In genomic region chr16:30903596-30903995, GRCh38 we compare ENCODE assay signal across 8 cellular contexts. TPM values are rescaled to one million over a fixed set of nuclear protein-coding genes. Genes with fewer than 3 reads are reported as not detected.
A peak's percentile ranks its signal among the peaks of the same experiment; 100 is the strongest.
DNase-seq lines count a peak whose midpoint lies in the region; ATAC-seq, FAIRE-seq and TF ChIP-seq lines count a peak whose summit lies in the region.

No MANE protein-coding gene starts in this region.

- no peaks in the 10 kb centered on the region for H4K20me1 ChIP-seq in K562 (replicated peaks; ENCODE audit: control insufficient read depth, insufficient read depth, low read length)

- H2AFZ ChIP-seq in K562 (ENCODE audit: low read depth, low read length), result peak overlapping the region; percentile 77

- H3K79me2 ChIP-seq in K562 (ENCODE audit: control insufficient read depth, insufficient read depth, low read length), result no peaks in the 10 kb centered on the region

- H3K27ac ChIP-seq in K562 (ENCODE audit: extremely low read depth, low read depth, low read length) (peak overlapping the region; percentile 53; the same call in 2 of the 3 replicates), lung (ENCODE audit: low read depth in 1 of 2, low read length in 1 of 2) (peak overlapping the region; percentile 4 to 71)

- no peak for TF ChIP-seq EP300 in K562 (IDR thresholded peaks at IDR 0.05; ENCODE audit: low read length)

- BruUV-seq in K562 (replicated peaks; lab: Mats Ljungman, UMichigan), result no TSS peak

- H3K9me3 ChIP-seq in K562 (replicated peaks; ENCODE audit: control insufficient read depth, insufficient read depth, low read depth, low read length) (no peaks in the 10 kb centered on the region), lung (ENCODE audit: control insufficient read depth in 2 of 2, insufficient read depth in 1 of 2, low read length in 1 of 2) (no peaks in the 10 kb centered on the region)

- peak; percentile 60 for FAIRE-seq in K562 (lab: Jason Lieb, UNC)

- peak; percentile 54 for DNase-seq in AG10803 (ENCODE audit: low read depth)
- DNase-seq in M059J (ENCODE audit: low read depth), result peak; percentile 12
- peak in 3 of 4 experiments; percentile 14 to 43 (median 40) for DNase-seq in K562 (ENCODE audit: extremely low read depth in 1 of 4, low spot score in 3 of 4)
- no peak for DNase-seq in lung (ENCODE audit: low spot score)
- no peak for DNase-seq in NCI-H1105 (lab: John Stamatoyannopoulos, UW)
- DNase-seq in mucosa of gallbladder (ENCODE audit: low spot score), result no peak
- DNase-seq in stimulated activated CD4-positive, alpha-beta T cell treated with anti-CD3 and anti-CD28 coated beads, Interleukin-4, amount 100 ng/mL, for 1 hour, result no peak

- TF ChIP-seq CTCF in AG10803 (conservative IDR thresholded peaks at IDR 0.05; ENCODE audit: low read length) (no peak), K562 (IDR thresholded peaks at IDR 0.05 in 2 of 3, conservative IDR thresholded peaks at IDR 0.05 in 1 of 3; ENCODE audit: insufficient read depth in 2 of 3, low read depth in 1 of 3, low read length in 3 of 3) (no peak), lung (IDR thresholded peaks at IDR 0.05; ENCODE audit: control extremely low read depth, extremely low read depth) (no peak)

- no peak for TF ChIP-seq RAD21 in K562 (CRISPR knock-in tag; conservative IDR thresholded peaks at IDR 0.05 in 1 of 2, IDR thresholded peaks at IDR 0.05 in 1 of 2)

- no peaks in the 10 kb centered on the region for H3K36me3 ChIP-seq in K562 (ENCODE audit: control insufficient read depth, insufficient read depth, low read length)
- H3K36me3 ChIP-seq in lung (ENCODE audit: control insufficient read depth in 2 of 2, insufficient read depth in 2 of 2, low read length in 2 of 2), result no peaks in the 10 kb centered on the region

- H3K9ac ChIP-seq in K562 (ENCODE audit: insufficient read depth in 1 of 2, low read depth in 2 of 2, low read length in 2 of 2), result no peak overlapping the region

- H3K27me3 ChIP-seq in K562 (ENCODE audit: control insufficient read depth in 2 of 2, insufficient read depth in 2 of 2, low read length in 2 of 2) (no peaks in the 10 kb centered on the region), lung (ENCODE audit: control insufficient read depth, insufficient read depth) (no peaks in the 10 kb centered on the region)

- in situ Hi-C loops in K562 (cut with MboI), result loop anchor here (10.0 kb wide), 1 partner anchor 59 kb away; no protein-coding TSS in a partner anchor

- CTCF ChIA-PET in K562 (lab: Yijun Ruan, JAX; ENCODE audit: low intra/inter-chr PET ratio), result no interaction called here

- H3K9me1 ChIP-seq in K562 (ENCODE audit: control insufficient read depth, insufficient read depth, low read length), result no peaks in the 10 kb centered on the region

- no peak for ATAC-seq in K562
- ATAC-seq in lung (ENCODE audit: insufficient read depth, low FRiP score), result peak; percentile 42
- no peak for ATAC-seq in GM18858 (IDR thresholded peaks at IDR 0.05; ENCODE audit: unreplicated experiment)

- no peak overlapping the region for H3K4me2 ChIP-seq in K562 (ENCODE audit: insufficient read depth, low read length)

- WGBS in K562 (ENCODE audit: insufficient coverage, low coverage, missing lambda C conversion rate), result 90% methylated on average over 4 of the region's 4 CpGs
- WGBS in lung, 2 donors, result 16 to 47% methylated on average over 4 of the region's 4 CpGs

- intact Hi-C loops in K562 (cut with micrococcal nuclease), result no loop called here

- H3K4me1 ChIP-seq in K562 (replicated peaks in 1 of 2; ENCODE audit: control insufficient read depth in 2 of 2, insufficient read depth in 2 of 2, low read length in 2 of 2), result peaks cover 25 to 33% of the 10 kb centered on the region in 2 experiments
- H3K4me1 ChIP-seq in lung (ENCODE audit: control insufficient read depth in 2 of 2, insufficient read depth in 2 of 2, low read length in 2 of 2), result peaks cover 0 to 12% of the 10 kb centered on the region in 2 donors

- H3K4me3 ChIP-seq in AG10803 (ENCODE audit: low read length), result no peak overlapping the region
- H3K4me3 ChIP-seq in K562, result no peak overlapping the region
- H3K4me3 ChIP-seq in lung, result no peak overlapping the region

- no peak for TF ChIP-seq POLR2A in K562 (conservative IDR thresholded peaks at IDR 0.05)

- POLR2A ChIA-PET in K562 (lab: Yijun Ruan, JAX), result no interaction called here

RNA-seq across cellular contexts. Expression of gene CTF1, which starts 7.2 kb away (rescaled TPM):
- total RNA-seq in M059J (2014; rRNA removed; shearing (Covaris generic)), result 0.42 TPM in 1 of 2 replicates, not detected in the other
- 2.9 and 6.1 TPM in 2 replicates for total RNA-seq in K562 (2011; cell fraction: chromatin; rRNA removed; ENCODE audit: low replicate concordance)
- 4.2 and 5.5 TPM in 2 replicates for total RNA-seq in K562 (2011; cell fraction: nucleolus; rRNA removed)
- 6.2 and 12.7 TPM in 2 replicates for total RNA-seq in K562 (2011; cell fraction: nucleoplasm; rRNA removed)
- total RNA-seq in K562 (2014; rRNA removed) (0.36 and 1.0 TPM in 2 replicates), K562 (2014; rRNA removed; fragmentation: Illumina TruSeq; extraction: Trizol) (0.38 and 0.44 TPM in 2 replicates), K562 (2015; rRNA removed; fragmentation: Illumina TruSeq; extraction: Trizol) (0.33 and 0.53 TPM in 2 replicates), K562 (2021) (1.8 TPM in 2 replicates), lung (1 to 10 TPM; 4.7 to 9.8 TPM), mucosa of gallbladder (11.0 TPM)
- polyA plus RNA-seq in K562 (2011; rRNA removed) (1.9 and 3.6 TPM in 2 replicates), K562 (2014; fragmentation: Illumina TruSeq; extraction: Trizol) (2.5 and 2.8 TPM in 2 replicates), K562 (2014; fragmentation: Nextera tagmentation; extraction: Ambion mirVana) (under 1 TPM; 0.24 to 0.35 TPM), K562 (2014; rRNA removed) (1.8 and 2.1 TPM in 2 replicates), lung (1 to 10 TPM; 3.3 to 5.6 TPM)
- polyA plus RNA-seq in K562 (2011; cell fraction: cytosol; rRNA removed), result 6.9 and 7.6 TPM in 2 replicates
- 11.5 and 14.8 TPM in 2 replicates for polyA plus RNA-seq in K562 (2011; cell fraction: nucleus; rRNA removed)
- polyA plus RNA-seq in K562 (2012), result 2.0 and 5.6 TPM in 2 replicates
- 0.98 and 1.7 TPM in 2 replicates for polyA minus RNA-seq in K562 (2011; rRNA and poly(A)+ RNA removed)
- 1.1 and 1.4 TPM in 2 replicates for polyA minus RNA-seq in K562 (2011; cell fraction: cytosol; rRNA and poly(A)+ RNA removed)
- polyA minus RNA-seq in K562 (2011; cell fraction: nucleus; rRNA and poly(A)+ RNA removed), result 1.3 and 1.9 TPM in 2 replicates

RNA-seq across cellular contexts. Expression of gene BCL7C, which starts 9.7 kb away (rescaled TPM):
- 33.6 and 34.7 TPM in 2 replicates for total RNA-seq in M059J (2014; rRNA removed; shearing (Covaris generic))
- 6.9 and 9.3 TPM in 2 replicates for total RNA-seq in K562 (2011; cell fraction: chromatin; rRNA removed; ENCODE audit: low replicate concordance)
- total RNA-seq in K562 (2011; cell fraction: nucleolus; rRNA removed), result 8.7 and 9.0 TPM in 2 replicates
- 7.6 and 10.6 TPM in 2 replicates for total RNA-seq in K562 (2011; cell fraction: nucleoplasm; rRNA removed)
- 80.1 and 85.8 TPM in 2 replicates for total RNA-seq in K562 (2014; rRNA removed)
- 7.0 and 7.9 TPM in 2 replicates for total RNA-seq in K562 (2014; rRNA removed; fragmentation: Illumina TruSeq; extraction: Trizol)
- 31.6 and 32.9 TPM in 2 replicates for total RNA-seq in K562 (2015; rRNA removed; fragmentation: Illumina TruSeq; extraction: Trizol)
- total RNA-seq in K562 (2021), result 41.2 and 43.1 TPM in 2 replicates
- polyA plus RNA-seq in K562 (2011; rRNA removed), result 15.1 and 17.4 TPM in 2 replicates
- polyA plus RNA-seq in K562 (2011; cell fraction: cytosol; rRNA removed), result 18.7 and 45.5 TPM in 2 replicates
- 7.4 and 12.0 TPM in 2 replicates for polyA plus RNA-seq in K562 (2011; cell fraction: nucleus; rRNA removed)
- polyA plus RNA-seq in K562 (2012), result 23.9 and 28.5 TPM in 2 replicates
- 19.6 and 37.5 TPM in 2 replicates for polyA plus RNA-seq in K562 (2014; fragmentation: Illumina TruSeq; extraction: Trizol)
- 1 to 10 TPM; 1.7 to 2.6 TPM for polyA plus RNA-seq in K562 (2014; fragmentation: Nextera tagmentation; extraction: Ambion mirVana)
- 61.9 and 75.9 TPM in 2 replicates for polyA plus RNA-seq in K562 (2014; rRNA removed)
- polyA minus RNA-seq in K562 (2011; rRNA and poly(A)+ RNA removed), result 2.2 and 3.5 TPM in 2 replicates
- 7.9 and 8.1 TPM in 2 replicates for polyA minus RNA-seq in K562 (2011; cell fraction: cytosol; rRNA and poly(A)+ RNA removed)
- polyA minus RNA-seq in K562 (2011; cell fraction: nucleus; rRNA and poly(A)+ RNA removed), result 2.6 TPM in 2 replicates
- total RNA-seq in lung, result 10 to 100 TPM; 25.7 to 30.9 TPM
- polyA plus RNA-seq in lung, result 10 to 100 TPM; 18.2 to 51.8 TPM
- total RNA-seq in mucosa of gallbladder, result 37.8 TPM

RNA-seq across cellular contexts. Expression of gene FBXL19, which starts 19.8 kb away (rescaled TPM):
- total RNA-seq in M059J (2014; rRNA removed; shearing (Covaris generic)), result 10.5 and 16.8 TPM in 2 replicates
- total RNA-seq in K562 (2011; cell fraction: chromatin; rRNA removed; ENCODE audit: low replicate concordance), result 10.1 and 37.5 TPM in 2 replicates
- 30.4 and 31.2 TPM in 2 replicates for total RNA-seq in K562 (2011; cell fraction: nucleolus; rRNA removed)
- 14.5 and 15.4 TPM in 2 replicates for total RNA-seq in K562 (2011; cell fraction: nucleoplasm; rRNA removed)
- total RNA-seq in K562 (2014; rRNA removed), result 32.7 and 48.1 TPM in 2 replicates
- total RNA-seq in K562 (2014; rRNA removed; fragmentation: Illumina TruSeq; extraction: Trizol), result 6.8 and 6.9 TPM in 2 replicates
- 17.6 and 17.8 TPM in 2 replicates for total RNA-seq in K562 (2015; rRNA removed; fragmentation: Illumina TruSeq; extraction: Trizol)
- total RNA-seq in K562 (2021), result 40.4 and 48.0 TPM in 2 replicates
- 9.1 and 9.9 TPM in 2 replicates for polyA plus RNA-seq in K562 (2011; rRNA removed)
- 12.4 and 47.6 TPM in 2 replicates for polyA plus RNA-seq in K562 (2011; cell fraction: cytosol; rRNA removed)
- 16.9 and 37.2 TPM in 2 replicates for polyA plus RNA-seq in K562 (2011; cell fraction: nucleus; rRNA removed)
- 17.7 and 25.5 TPM in 2 replicates for polyA plus RNA-seq in K562 (2012)
- 7.6 and 18.1 TPM in 2 replicates for polyA plus RNA-seq in K562 (2014; fragmentation: Illumina TruSeq; extraction: Trizol)
- under 1 TPM in 1 of 2 experiments, not detected in 1; 0.13 TPM for polyA plus RNA-seq in K562 (2014; fragmentation: Nextera tagmentation; extraction: Ambion mirVana)
- 22.0 and 26.0 TPM in 2 replicates for polyA plus RNA-seq in K562 (2014; rRNA removed)
- 3.8 and 7.2 TPM in 2 replicates for polyA minus RNA-seq in K562 (2011; rRNA and poly(A)+ RNA removed)
- 26.1 and 27.7 TPM in 2 replicates for polyA minus RNA-seq in K562 (2011; cell fraction: cytosol; rRNA and poly(A)+ RNA removed)
- polyA minus RNA-seq in K562 (2011; cell fraction: nucleus; rRNA and poly(A)+ RNA removed), result 7.5 and 9.4 TPM in 2 replicates
- total RNA-seq in lung, result 10 to 100 TPM; 10.6 to 17.3 TPM
- polyA plus RNA-seq in lung, result 10 to 100 TPM; 10.3 to 15.8 TPM
- 27.7 TPM for total RNA-seq in mucosa of gallbladder

RNA-seq across cellular contexts. Expression of gene ORAI3, which starts 45.3 kb away (rescaled TPM):
- total RNA-seq in M059J (2014; rRNA removed; shearing (Covaris generic)), result 46.0 and 58.5 TPM in 2 replicates
- total RNA-seq in K562 (2011; cell fraction: chromatin; rRNA removed; ENCODE audit: low replicate concordance), result 12.4 and 41.2 TPM in 2 replicates
- total RNA-seq in K562 (2011; cell fraction: nucleolus; rRNA removed), result 46.8 and 54.4 TPM in 2 replicates
- total RNA-seq in K562 (2011; cell fraction: nucleoplasm; rRNA removed), result 36.7 and 43.2 TPM in 2 replicates
- 19.0 and 23.5 TPM in 2 replicates for total RNA-seq in K562 (2014; rRNA removed)
- 6.3 and 7.8 TPM in 2 replicates for total RNA-seq in K562 (2014; rRNA removed; fragmentation: Illumina TruSeq; extraction: Trizol)
- total RNA-seq in K562 (2015; rRNA removed; fragmentation: Illumina TruSeq; extraction: Trizol), result 12.4 and 12.9 TPM in 2 replicates
- total RNA-seq in K562 (2021), result 21.9 and 23.3 TPM in 2 replicates
- 15.8 and 29.7 TPM in 2 replicates for polyA plus RNA-seq in K562 (2011; rRNA removed)
- 44.9 and 57.8 TPM in 2 replicates for polyA plus RNA-seq in K562 (2011; cell fraction: cytosol; rRNA removed)
- polyA plus RNA-seq in K562 (2011; cell fraction: nucleus; rRNA removed), result 25.0 and 28.3 TPM in 2 replicates
- polyA plus RNA-seq in K562 (2012), result 19.4 and 52.1 TPM in 2 replicates
- polyA plus RNA-seq in K562 (2014; fragmentation: Illumina TruSeq; extraction: Trizol), result 14.1 and 18.0 TPM in 2 replicates
- 1 to 10 TPM; 4.9 to 5.8 TPM for polyA plus RNA-seq in K562 (2014; fragmentation: Nextera tagmentation; extraction: Ambion mirVana)
- 16.5 and 19.0 TPM in 2 replicates for polyA plus RNA-seq in K562 (2014; rRNA removed)
- polyA minus RNA-seq in K562 (2011; rRNA and poly(A)+ RNA removed), result 12.8 and 14.8 TPM in 2 replicates
- polyA minus RNA-seq in K562 (2011; cell fraction: cytosol; rRNA and poly(A)+ RNA removed), result 15.8 and 19.1 TPM in 2 replicates
- polyA minus RNA-seq in K562 (2011; cell fraction: nucleus; rRNA and poly(A)+ RNA removed), result 9.3 and 12.7 TPM in 2 replicates
- 10 to 100 TPM; 23.9 to 27.4 TPM for total RNA-seq in lung
- 10 to 100 TPM; 20.2 to 23.3 TPM for polyA plus RNA-seq in lung
- 34.4 TPM for total RNA-seq in mucosa of gallbladder

RNA-seq across cellular contexts. Expression of gene SETD1A, which starts 54.0 kb away (rescaled TPM):
- total RNA-seq in M059J (2014; rRNA removed; shearing (Covaris generic)), result 1.4 and 3.9 TPM in 2 replicates
- total RNA-seq in K562 (2011; cell fraction: chromatin; rRNA removed; ENCODE audit: low replicate concordance), result 24.2 and 49.1 TPM in 2 replicates
- 22.3 and 24.7 TPM in 2 replicates for total RNA-seq in K562 (2011; cell fraction: nucleolus; rRNA removed)
- total RNA-seq in K562 (2011; cell fraction: nucleoplasm; rRNA removed), result 17.1 and 19.1 TPM in 2 replicates
- total RNA-seq in K562 (2014; rRNA removed) (4.2 and 7.9 TPM in 2 replicates), K562 (2014; rRNA removed; fragmentation: Illumina TruSeq; extraction: Trizol) (2.0 and 2.5 TPM in 2 replicates), K562 (2015; rRNA removed; fragmentation: Illumina TruSeq; extraction: Trizol) (4.6 and 5.7 TPM in 2 replicates), K562 (2021) (30.2 and 36.0 TPM in 2 replicates), lung (10 to 100 TPM in 1 of 2 donors, 1 to 10 TPM in 1; 7.4 to 22.0 TPM), mucosa of gallbladder (17.6 TPM)
- polyA plus RNA-seq in K562 (2011; rRNA removed) (2.2 and 3.0 TPM in 2 replicates), K562 (2014; fragmentation: Illumina TruSeq; extraction: Trizol) (15.0 and 20.1 TPM in 2 replicates), K562 (2014; fragmentation: Nextera tagmentation; extraction: Ambion mirVana) (under 1 TPM; 0.08 to 0.14 TPM), K562 (2014; rRNA removed) (15.5 and 16.9 TPM in 2 replicates), lung (10 to 100 TPM in 1 of 2 donors, 1 to 10 TPM in 1; 8.7 to 13.1 TPM)
- polyA plus RNA-seq in K562 (2011; cell fraction: cytosol; rRNA removed), result 1.6 and 2.3 TPM in 2 replicates
- polyA plus RNA-seq in K562 (2011; cell fraction: nucleus; rRNA removed), result 15.4 and 22.7 TPM in 2 replicates
- polyA plus RNA-seq in K562 (2012), result 17.4 and 52.0 TPM in 2 replicates
- polyA minus RNA-seq in K562 (2011; rRNA and poly(A)+ RNA removed), result 1.7 and 2.1 TPM in 2 replicates
- 10.0 and 10.3 TPM in 2 replicates for polyA minus RNA-seq in K562 (2011; cell fraction: cytosol; rRNA and poly(A)+ RNA removed)
- polyA minus RNA-seq in K562 (2011; cell fraction: nucleus; rRNA and poly(A)+ RNA removed), result 6.1 and 8.6 TPM in 2 replicates

Comparison
In these comparisons a context has a peak if more than half of its experiments do, and no peak if none do; other contexts are left out.
1. DNase-seq: peak in AG10803 (single experiment), M059J (single experiment) and K562 (3 of 4); none in lung (single experiment), NCI-H1105 (single experiment), mucosa of gallbladder (single experiment) and stimulated activated CD4-positive, alpha-beta T cell treated with anti-CD3 and anti-CD28 coated beads, Interleukin-4, amount 100 ng/mL, for 1 hour (single experiment).